In genomic region chr7:65338346-65338745, GRCh38 we compare ENCODE assay signal across 19 cellular contexts. TPM values are rescaled to one million over a fixed set of nuclear protein-coding genes. Genes with fewer than 3 reads are reported as not detected.
DNase-seq lines count a peak whose midpoint lies in the region; ATAC-seq and TF ChIP-seq lines count a peak whose summit lies in the region.
"Had no signal": no experiment of that assay in that cellular context is flagged by ENCODE, and none has a peak within 500 bp of the region (broad histone marks: within the 10 kb centered on the region; RNA-seq: fewer than 3 reads in every experiment).

No MANE protein-coding gene starts in this region.

- H3K4me3 ChIP-seq in BE2C (ENCODE audit: low read depth, low read length) (no peak overlapping the region), H7 (ENCODE audit: insufficient read depth, low read depth, low read length) (no peak overlapping the region)
- H3K4me3 ChIP-seq: adrenal gland, PC-9, testis had no signal

- no peaks in the 10 kb centered on the region for H3K9me3 ChIP-seq in BE2C
- H3K9me3 ChIP-seq: adrenal gland, testis had no signal

- H3K36me3 ChIP-seq in BE2C: no peaks in the 10 kb centered on the region
- H3K36me3 ChIP-seq in H7 (replicated peaks; ENCODE audit: control insufficient read depth, insufficient read depth, low read length): no peaks in the 10 kb centered on the region; the same call in 1 of the 2 replicates
- H3K36me3 ChIP-seq: adrenal gland had no signal

- DNase-seq in renal cortical epithelial cell (ENCODE audit: low read depth) (peak; percentile 10), DMS153 (lab: John Stamatoyannopoulos, UW) (no peak), BE2C (no peak), H7 (no peak), islet precursor cell (no peak)
- DNase-seq: activated CD4-positive, CD25-positive, alpha-beta regulatory T cell; activated CD8-positive, alpha-beta memory T cell treated with anti-CD3 and anti-CD28 coated beads for 24 hours; adrenal gland; foreskin melanocyte; Karpas-422; NCI-H1105; NCI-H526; PC-9; stimulated activated CD8-positive, alpha-beta memory T cell treated with anti-CD3 and anti-CD28 coated beads, Interleukin-4, amount 100 ng/mL, for 48 hours; testis had no signal

- TF ChIP-seq CTCF in BE2C (IDR thresholded peaks at IDR 0.05; ENCODE audit: low read depth, low read length): no peak

- peak; percentile 85 for ATAC-seq in GM19023 (IDR thresholded peaks at IDR 0.05; ENCODE audit: unreplicated experiment)
- peak; percentile 51 for ATAC-seq in HG02642 (IDR thresholded peaks at IDR 0.05; ENCODE audit: poor library complexity, unreplicated experiment)
- peak; percentile 68 for ATAC-seq in HG03571 (IDR thresholded peaks at IDR 0.05; ENCODE audit: unreplicated experiment)
- ATAC-seq: activated T-helper 17 cell treated with anti-CD3 and anti-CD28 coated beads, Interleukin-2, amount 50 U/mL, for 72 hours had no signal

- H3K27me3 ChIP-seq in BE2C (no peaks in the 10 kb centered on the region), H7 (ENCODE audit: control insufficient read depth, insufficient read depth, low read length) (no peaks in the 10 kb centered on the region)
- H3K27me3 ChIP-seq: adrenal gland, testis had no signal

- no peaks in the 10 kb centered on the region for H3K4me1 ChIP-seq in BE2C
- H3K4me1 ChIP-seq: adrenal gland, testis had no signal

RNA-seq across cellular contexts. Expression of gene ZNF92, which starts 35.3 kb away (rescaled TPM):
- 8.9 and 11.3 TPM in 2 replicates for total RNA-seq in renal cortical epithelial cell
- 2.3 TPM for polyA plus RNA-seq in BE2C (2012; ENCODE audit: insufficient read depth, insufficient read length, low read depth)
- 17.7 and 34.1 TPM in 2 replicates for total RNA-seq in H7 (2014; rRNA removed; shearing (Covaris generic))
